In the genomic region with DNA sequence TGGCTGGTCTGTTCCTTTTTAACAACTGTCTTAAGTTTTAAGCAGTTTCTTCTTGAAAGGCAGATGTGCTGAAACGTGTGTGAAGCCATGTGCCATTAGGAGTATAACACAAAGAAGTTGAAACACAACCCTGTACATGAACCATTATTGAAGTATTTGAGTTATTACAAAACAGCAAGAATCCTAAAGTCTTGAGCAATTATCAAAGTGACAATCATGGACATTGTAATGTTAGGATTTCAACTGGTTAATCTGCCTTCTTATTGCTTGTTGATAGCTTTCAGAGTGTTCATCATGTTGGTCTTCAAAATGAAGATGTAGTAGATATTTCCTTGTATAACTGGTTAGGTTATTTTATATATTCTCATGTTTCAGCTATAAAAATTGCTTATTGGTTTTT, we compare ENCODE assay signal across 23 cellular contexts. TPM values are rescaled to one million over a fixed set of nuclear protein-coding genes. Genes with fewer than 3 reads are reported as not detected.
"Had no signal": no experiment of that assay in that cellular context is flagged by ENCODE, and none has a peak within 500 bp of the region (broad histone marks: within the 10 kb centered on the region; RNA-seq: fewer than 3 reads in every experiment).

No MANE protein-coding gene starts in this region.

- H3K4me3 ChIP-seq: SJCRH30 had no signal

- H3K36me3 ChIP-seq: SJCRH30 had no signal

- H3K27ac ChIP-seq: RWPE1, SJCRH30 had no signal

- H3K4me1 ChIP-seq: SJCRH30 had no signal

- DNase-seq: KBM-7, MV-4-11, NCI-H1092, NCI-H1105 treated with DMSO at 0.1 percent for 48 hours, NCI-H1417 treated with DMSO at 0.1 percent for 48 hours, NCI-H146, NCI-H1694 treated with DMSO at 0.1 percent for 48 hours, NCI-H1930, NCI-H2081, NCI-H2107, NCI-H2227 treated with DMSO at 0.1 percent for 48 hours, NCI-H446, NCI-H510A, NCI-H524 treated with DMSO at 0.1 percent for 48 hours, NCI-H69, NCI-H774, SHP77 treated with DMSO at 0.1 percent for 48 hours, SJCRH30 had no signal

- H3K27me3 ChIP-seq: SJCRH30 had no signal

- ATAC-seq: Panc1, SK-N-SH treated with all-trans-retinoic acid at 6 μM for 48 hours had no signal

RNA-seq across cellular contexts. Expression of gene PPP1R1C, which starts 21.0 kb away (rescaled TPM):
- total RNA-seq: HT-29, MCF 10A, SJCRH30 had no signal
